8 cellular contexts compared by ENCODE assay signal in genomic region chr10:103696411-103697145, GRCh38.
DNase-seq lines count a peak whose midpoint lies in the region; ATAC-seq and TF ChIP-seq lines count a peak whose summit lies in the region.

No MANE protein-coding gene starts in this region.

- H3K9me3 ChIP-seq in CD8-positive, alpha-beta T cell (ENCODE audit: low read length) = no peaks in the 10 kb centered on the region
- H3K9me3 ChIP-seq in lung (ENCODE audit: control insufficient read depth in 2 of 2, insufficient read depth in 1 of 2, low read length in 1 of 2) = no peaks in the 10 kb centered on the region

- no peaks in the 10 kb centered on the region for H3K79me2 ChIP-seq in KMS-11 (ENCODE audit: insufficient read depth, low read depth)

- peaks cover 26% of the 10 kb centered on the region for H3K4me1 ChIP-seq in CD8-positive, alpha-beta T cell (ENCODE audit: insufficient read depth, low read length)
- H3K4me1 ChIP-seq in KMS-11 (ENCODE audit: low read depth, poor library complexity, severe bottlenecking) = peaks cover 27% of the 10 kb centered on the region
- peaks cover 0 to 10% of the 10 kb centered on the region in 2 donors for H3K4me1 ChIP-seq in lung (ENCODE audit: control insufficient read depth in 2 of 2, insufficient read depth in 2 of 2, low read length in 2 of 2)

- H3K9ac ChIP-seq in KMS-11 = peak overlapping the region; percentile 31; the same call in 1 of the 2 replicates

- H3K27me3 Mint-ChIP-seq in CD8-positive, alpha-beta T cell (ENCODE audit: low read depth) = peaks cover 5% of the 10 kb centered on the region
- no peaks in the 10 kb centered on the region for H3K27me3 Mint-ChIP-seq in central memory CD8-positive, alpha-beta T cell

- DNase-seq in CD8-positive, alpha-beta T cell = peak; percentile 15 to 72 (median 52)
- DNase-seq in activated CD4-positive, CD25-positive, alpha-beta regulatory T cell (lab: John Stamatoyannopoulos, UW) = peak; percentile 27 to 58 (median 36)
- peak in 1 of 2 donors; percentile 33 for DNase-seq in central memory CD8-positive, alpha-beta T cell (ENCODE audit: low spot score in 2 of 2)
- peak; percentile 53 for DNase-seq in lung (ENCODE audit: low spot score)
- peak; percentile 51 to 65 for DNase-seq in stimulated activated CD8-positive, alpha-beta memory T cell treated with anti-CD3 and anti-CD28 coated beads, Interleukin-7, amount 100 ng/mL, for 4 hours (ENCODE audit: low read depth in 2 of 2)
- no peak for DNase-seq in medulla oblongata (ENCODE audit: extremely low spot score)

- ATAC-seq in CD8-positive, alpha-beta T cell = peak; percentile 70
- peak; percentile 40 for ATAC-seq in GM21423 (IDR thresholded peaks at IDR 0.05; ENCODE audit: unreplicated experiment)
- ATAC-seq in central memory CD8-positive, alpha-beta T cell (replicated peaks; ENCODE audit: extremely low read depth, poor library complexity, severe bottlenecking) = peak; percentile 50
- peak; percentile 33 for ATAC-seq in lung (ENCODE audit: insufficient read depth, low FRiP score)

- intact Hi-C loops in CD8-positive, alpha-beta T cell (cut with DNase I, micrococcal nuclease) = no loop called here

- peak overlapping the region; percentile 85 for H3K27ac Mint-ChIP-seq in CD8-positive, alpha-beta T cell
- H3K27ac Mint-ChIP-seq in central memory CD8-positive, alpha-beta T cell (ENCODE audit: low read depth) = peak overlapping the region; percentile 86

- CTCF ChIA-PET in CD8-positive, alpha-beta T cell (lab: Charles Lee) = interaction anchor here (0.6 to 3.6 kb wide), 2 partner anchors 10 to 13 kb away, joined by 3 to 23 read pairs; no protein-coding TSS in a partner anchor

- WGBS in lung, 2 donors = 17 to 34% methylated on average over 10 of the region's 10 CpGs

- H3K27ac ChIP-seq in CD8-positive, alpha-beta T cell (ENCODE audit: low read depth, low read length) = no peak overlapping the region
- H3K27ac ChIP-seq in KMS-11 (no peak overlapping the region; the same call in 1 of the 2 replicates), lung (ENCODE audit: low read depth in 1 of 2, low read length in 1 of 2) (no peak overlapping the region)

- TF ChIP-seq CTCF in CD8-positive, alpha-beta T cell (IDR thresholded peaks at IDR 0.05) = no peak
- TF ChIP-seq CTCF in KMS-11 (conservative IDR thresholded peaks at IDR 0.05; ENCODE audit: low read depth, low read length) (peak; percentile 55), lung (IDR thresholded peaks at IDR 0.05; ENCODE audit: control extremely low read depth, extremely low read depth) (no peak)

- H4K20me1 ChIP-seq in KMS-11 (ENCODE audit: insufficient read depth) = no peaks in the 10 kb centered on the region

- H3K4me3 ChIP-seq in CD8-positive, alpha-beta T cell (ENCODE audit: low read depth, low read length) = no peak overlapping the region
- H3K4me3 ChIP-seq in KMS-11 (IDR thresholded peaks at IDR 0.05; ENCODE audit: insufficient read depth, low read depth, low read length) (no peak overlapping the region), lung (no peak overlapping the region)

- H3K36me3 Mint-ChIP-seq in CD8-positive, alpha-beta T cell = peaks cover 2% of the 10 kb centered on the region
- H3K36me3 Mint-ChIP-seq in central memory CD8-positive, alpha-beta T cell (ENCODE audit: insufficient read depth) = no peaks in the 10 kb centered on the region

- H2AFZ ChIP-seq in KMS-11 (ENCODE audit: low read depth) = peak overlapping the region; percentile 88

- H3K4me1 Mint-ChIP-seq in CD8-positive, alpha-beta T cell (ENCODE audit: low read depth) = peaks cover 22% of the 10 kb centered on the region
- peaks cover 17% of the 10 kb centered on the region for H3K4me1 Mint-ChIP-seq in central memory CD8-positive, alpha-beta T cell

- H3K4me2 ChIP-seq in KMS-11 = peak overlapping the region; percentile 74; the same call in 1 of the 2 replicates

- H3K9me3 Mint-ChIP-seq in CD8-positive, alpha-beta T cell = no peaks in the 10 kb centered on the region
- no peaks in the 10 kb centered on the region for H3K9me3 Mint-ChIP-seq in central memory CD8-positive, alpha-beta T cell

- no peaks in the 10 kb centered on the region for H3K27me3 ChIP-seq in CD8-positive, alpha-beta T cell (ENCODE audit: insufficient read depth, low read length)
- H3K27me3 ChIP-seq in KMS-11 (ENCODE audit: insufficient read depth, low read depth) (no peaks in the 10 kb centered on the region), lung (ENCODE audit: control insufficient read depth, insufficient read depth) (no peaks in the 10 kb centered on the region)

- peak overlapping the region; percentile 23 for H3K4me3 Mint-ChIP-seq in CD8-positive, alpha-beta T cell
- H3K4me3 Mint-ChIP-seq in central memory CD8-positive, alpha-beta T cell = peak overlapping the region; percentile 53

- POLR2A ChIA-PET in CD8-positive, alpha-beta T cell (lab: Charles Lee) = no interaction called here

- no peaks in the 10 kb centered on the region for H3K36me3 ChIP-seq in CD8-positive, alpha-beta T cell (ENCODE audit: insufficient read depth, low read length)
- H3K36me3 ChIP-seq in KMS-11 (ENCODE audit: insufficient read depth) (no peaks in the 10 kb centered on the region), lung (ENCODE audit: control insufficient read depth in 2 of 2, insufficient read depth in 2 of 2, low read length in 2 of 2) (peaks cover 0 to 2% of the 10 kb centered on the region in 2 donors)
